ENCODE assay signal across 8 cellular contexts in genomic region chr6:117906905-117907599, GRCh38. TPM values are rescaled to one million over a fixed set of nuclear protein-coding genes. Genes with fewer than 3 reads are reported as not detected.
A peak's percentile ranks its signal among the peaks of the same experiment; 100 is the strongest.
DNase-seq lines count a peak whose midpoint lies in the region; ATAC-seq, FAIRE-seq and TF ChIP-seq lines count a peak whose summit lies in the region.

Gene SLC35F1 (plus strand): TSS chr6:117907264.

- H3K4me2 ChIP-seq in GM12878 (ENCODE audit: control insufficient read depth, insufficient read depth), result peak within 1 kb of the TSS; percentile 75; the same call in 1 of the 2 replicates
- peak within 1 kb of the TSS; percentile 93 for H3K4me2 ChIP-seq in skeletal muscle satellite cell (ENCODE audit: low read length)

- ATAC-seq in GM18868 (IDR thresholded peaks at IDR 0.05; ENCODE audit: unreplicated experiment) (peak; percentile 57), HG03097 (IDR thresholded peaks at IDR 0.05; ENCODE audit: low FRiP score, unreplicated experiment) (peak; percentile 67), GM12878 (peak; percentile 68)

- TF ChIP-seq EP300 in GM12878 (IDR thresholded peaks at IDR 0.05; ENCODE audit: borderline replicate concordance in 1 of 2, control insufficient read depth in 1 of 2, low read depth in 2 of 2, low read length in 2 of 2), result no peak

- BruUV-seq in GM12878 (replicated peaks; lab: Mats Ljungman, UMichigan), result no TSS peak

- 3% methylated on average over 54 of the region's 88 CpGs for WGBS in GM12878 (ENCODE audit: insufficient coverage, insufficient replicate concordance, low lambda C conversion rate, missing lambda C conversion rate)

- CTCF ChIA-PET in BJ (lab: Yijun Ruan, JAX) (no interaction called here), GM12878 (lab: Yijun Ruan, JAX) (no interaction called here)

- TF ChIP-seq POLR2A in GM12878 (IDR thresholded peaks at IDR 0.05; ENCODE audit: low read depth, low read length), result no peak

- peak within 1 kb of the TSS; percentile 74 for H3K9ac ChIP-seq in NT2/D1 (ENCODE audit: insufficient read length, low read depth)
- H3K9ac ChIP-seq in GM12878 (ENCODE audit: control insufficient read depth, insufficient read depth, low read length), result no peak within 1 kb of the TSS
- no peak within 1 kb of the TSS for H3K9ac ChIP-seq in skeletal muscle satellite cell (ENCODE audit: low read depth, low read length)

- FAIRE-seq in GM12878 (lab: Jason Lieb, UNC), result no peak

- POLR2A ChIA-PET in BJ (lab: Charles Lee), result no interaction called here
- POLR2A ChIA-PET in GM12878 (lab: Charles Lee), result no interaction called here

- H3K27ac ChIP-seq in GM12878 (ENCODE audit: control insufficient read depth, insufficient read depth), result no peak within 1 kb of the TSS

- in situ Hi-C loops in GM12878 (cut with MboI), result no loop called here

- H3K4me3 ChIP-seq in BJ (ENCODE audit: low read depth, low read length) (peak within 1 kb of the TSS; percentile 32), NT2/D1 (ENCODE audit: insufficient read length, low read depth) (peak within 1 kb of the TSS; percentile 64), GM12878 (peak within 1 kb of the TSS; percentile 50; the same call in 1 of the 2 replicates), iPS-18c (ENCODE audit: insufficient read depth, low read depth, low read length) (peak within 1 kb of the TSS; percentile 82), skeletal muscle satellite cell (ENCODE audit: low read length) (peak within 1 kb of the TSS; percentile 66)

- H3K79me2 ChIP-seq in GM12878 (ENCODE audit: control insufficient read depth, insufficient read depth, low read length), result no peaks in the 10 kb centered on the region

- H3K9me3 ChIP-seq in NT2/D1 (ENCODE audit: insufficient read depth, low read length), result no peaks in the 10 kb centered on the region
- no peaks in the 10 kb centered on the region; the same call in 2 of the 3 replicates for H3K9me3 ChIP-seq in GM12878 (replicated peaks; ENCODE audit: control insufficient read depth, insufficient read depth, low read length)
- no peaks in the 10 kb centered on the region for H3K9me3 ChIP-seq in iPS-18c (ENCODE audit: control insufficient read depth, insufficient read depth, low read length)
- H3K9me3 ChIP-seq in skeletal muscle satellite cell (replicated peaks; ENCODE audit: low read length), result no peaks in the 10 kb centered on the region

- TF ChIP-seq RAD21 in GM12878 (IDR thresholded peaks at IDR 0.05; ENCODE audit: insufficient read depth, low read depth, low read length), result no peak

- intact Hi-C loops in GM12878 (cut with micrococcal nuclease; ENCODE audit: unreplicated experiment), result no loop called here

- DNase-seq in BJ (ENCODE audit: low read depth), result no peak
- peak; percentile 55 for DNase-seq in NT2/D1 (ENCODE audit: low read depth, low spot score)
- no peak for DNase-seq in GM12878 (ENCODE audit: low read depth, low spot score)
- DNase-seq in GF-D8 (lab: John Stamatoyannopoulos, UW), result no peak

- RAD21 ChIA-PET in GM12878 (lab: Charles Lee; ENCODE audit: unreplicated experiment), result no interaction called here

- no peaks in the 10 kb centered on the region; the same call in 1 of the 2 replicates for H4K20me1 ChIP-seq in GM12878 (ENCODE audit: control insufficient read depth, insufficient read depth)

- H3K36me3 ChIP-seq in BJ (ENCODE audit: control insufficient read depth, insufficient read depth, low read length), result no peaks in the 10 kb centered on the region
- H3K36me3 ChIP-seq in NT2/D1 (ENCODE audit: insufficient read depth, insufficient read length, low read length), result no peaks in the 10 kb centered on the region
- H3K36me3 ChIP-seq in GM12878 (ENCODE audit: control insufficient read depth in 2 of 2, insufficient read depth in 2 of 2, low read length in 1 of 2), result no peaks in the 10 kb centered on the region
- H3K36me3 ChIP-seq in skeletal muscle satellite cell (ENCODE audit: insufficient read depth, low read length), result no peaks in the 10 kb centered on the region

- H3K4me1 ChIP-seq in NT2/D1 (ENCODE audit: insufficient read depth, insufficient read length) (peaks cover 3% of the 10 kb centered on the region), GM12878 (ENCODE audit: control insufficient read depth, insufficient read depth, low read length) (no peaks in the 10 kb centered on the region), skeletal muscle satellite cell (ENCODE audit: control insufficient read depth, insufficient read depth, low read length) (peaks cover 8% of the 10 kb centered on the region)

- peak; percentile 46 for TF ChIP-seq CTCF in BJ (IDR thresholded peaks at IDR 0.05; ENCODE audit: insufficient read depth, low read depth, low read length)
- peak; percentile 26 to 34 (median 31); a peak in 4 of 6 replicates for TF ChIP-seq CTCF in GM12878 (IDR thresholded peaks at IDR 0.05 in 2 of 3, conservative IDR thresholded peaks at IDR 0.05 in 1 of 3; ENCODE audit: control insufficient read depth in 2 of 3, extremely low read depth in 1 of 3, insufficient read depth in 1 of 3, low read depth in 3 of 3, low read length in 3 of 3)

- SMC1A ChIA-PET in GM12878 (lab: Charles Lee; ENCODE audit: uncharacterized antibody, unreplicated experiment), result no interaction called here

- peaks cover 9% of the 10 kb centered on the region for H3K27me3 ChIP-seq in BJ (ENCODE audit: control insufficient read depth, insufficient read depth, low read length)
- peaks cover 18% of the 10 kb centered on the region for H3K27me3 ChIP-seq in NT2/D1 (ENCODE audit: insufficient read depth, insufficient read length)
- H3K27me3 ChIP-seq in GM12878 (replicated peaks in 1 of 2; ENCODE audit: control insufficient read depth in 2 of 2, insufficient read depth in 2 of 2, low read length in 1 of 2), result peaks cover 3 to 15% of the 10 kb centered on the region in 2 experiments; a peak in 3 of 4 replicates
- peaks cover 57% of the 10 kb centered on the region for H3K27me3 ChIP-seq in skeletal muscle satellite cell (ENCODE audit: control insufficient read depth, insufficient read depth, low read length)

- H2AFZ ChIP-seq in GM12878 (ENCODE audit: control insufficient read depth, low read depth, low read length), result 0 out of 2 replicates have a peak within 1 kb of the TSS, but pooled peaks have one; percentile 33

TF ChIP-seq in GM12878, 131 proteins besides CTCF, POLR2A, EP300 and RAD21 (continues in another document):
- TF ChIP-seq SIX5 (IDR thresholded peaks at IDR 0.05; ENCODE audit: low read depth, low read length, severe bottlenecking) (no peak), POLR2AphosphoS2 (IDR thresholded peaks at IDR 0.05; ENCODE audit: low read depth, low read length) (no peak), ZNF24 (IDR thresholded peaks at IDR 0.05) (no peak), ZNF687 (IDR thresholded peaks at IDR 0.05) (no peak)

RNA-seq across cellular contexts. Expression of gene SLC35F1, which starts in this region (rescaled TPM):
- 0.02 TPM in 1 of 2 replicates, not detected in the other for polyA plus RNA-seq in BJ (2011; rRNA removed)
- 0.10 TPM in 1 of 2 replicates, not detected in the other for polyA minus RNA-seq in BJ (2011; rRNA and poly(A)+ RNA removed)
- total RNA-seq in GM12878 (2013; cell fraction: nucleolus; rRNA removed), result 0.08 TPM in 1 of 2 replicates, not detected in the other
- total RNA-seq in GM12878 (2014; rRNA removed), result not detected in 2 replicates
- total RNA-seq in GM12878 (2014; rRNA removed; fragmentation: Illumina TruSeq; extraction: Trizol), result not detected in 2 replicates
- 0.05 TPM in 1 of 2 replicates, not detected in the other for total RNA-seq in GM12878 (2021)
- polyA plus RNA-seq in GM12878 (2011; ENCODE audit: low read depth), result not detected
- polyA plus RNA-seq in GM12878 (2011; rRNA removed), result 0.01 and 0.03 TPM in 2 replicates
- 0.01 and 0.03 TPM in 2 replicates for polyA plus RNA-seq in GM12878 (2011; cell fraction: cytosol; rRNA removed)
- not detected in 2 replicates for polyA plus RNA-seq in GM12878 (2011; cell fraction: nucleus; rRNA removed)
- 0.05 and 0.07 TPM in 2 replicates for polyA plus RNA-seq in GM12878 (2012)
- polyA plus RNA-seq in GM12878 (2014; fragmentation: Illumina TruSeq; extraction: Trizol), result not detected in 2 replicates
- polyA plus RNA-seq in GM12878 (2014; fragmentation: Nextera tagmentation; extraction: Ambion mirVana), result not detected
- not detected in 2 replicates for polyA plus RNA-seq in GM12878 (2014; rRNA removed)
- not detected for polyA plus RNA-seq in GM12878 (2016; fragmentation: Nextera tagmentation; extraction: Ambion mirVana)
- polyA minus RNA-seq in GM12878 (2011; rRNA and poly(A)+ RNA removed), result 0.07 and 0.10 TPM in 2 replicates
- not detected in 2 replicates for polyA minus RNA-seq in GM12878 (2011; cell fraction: cytosol; rRNA and poly(A)+ RNA removed)
- not detected in 2 replicates for polyA minus RNA-seq in GM12878 (2011; cell fraction: nucleus; rRNA and poly(A)+ RNA removed)
- total RNA-seq in skeletal muscle satellite cell (2012; rRNA removed), result 0.22 TPM in 1 of 2 replicates, not detected in the other

Comparison
In these comparisons a context has a peak if more than half of its experiments do, and no peak if none do; other contexts are left out.
1. Peak in ATAC-seq, H3K4me3 ChIP-seq and H3K4me2 ChIP-seq in GM12878; RNA of the gene not detected or under 1 TPM.
2. H3K4me3 ChIP-seq: peak in every context shown above with its lines; median percentile 82 in iPS-18c; 66 in skeletal muscle satellite cell; 64 in NT2/D1; 50 in GM12878; 32 in BJ.